ENCODE assay signal across 28 cellular contexts in genomic region chr9:103471241-103471640, GRCh38.
"Had no signal": no experiment of that assay in that cellular context is flagged by ENCODE, and none has a peak within 500 bp of the region (broad histone marks: within the 10 kb centered on the region; RNA-seq: fewer than 3 reads in every experiment).

No MANE protein-coding gene starts in this region.

- H3K27ac ChIP-seq: epithelial cell of prostate, left lung, lower lobe of right lung, neutrophil, skin epidermis, thyroid gland, upper lobe of left lung had no signal

- H3K4me3 Mint-ChIP-seq: activated CD4-positive, alpha-beta T cell treated with anti-CD3 and anti-CD28 coated beads, Interleukin-2, amount 10 ng/mL, durations not matched to agents 24 days and 14 days; activated CD8-positive, alpha-beta memory T cell treated with anti-CD3 and anti-CD28 coated beads, Interleukin-2, amount 10 ng/mL, durations not matched to agents 7 days and 5 days; activated CD8-positive, alpha-beta T cell treated with anti-CD3 and anti-CD28 coated beads, Interleukin-2, amount 10 ng/mL, durations not matched to agents 7 days and 5 days; activated naive CD4-positive, alpha-beta T cell treated with anti-CD3 and anti-CD28 coated beads, Interleukin-2, amount 50 U/mL, for 24 hours; activated naive CD8-positive, alpha-beta T cell treated with anti-CD3 and anti-CD28 coated beads, Interleukin-2, amount 50 U/mL, for 24 hours; nephron; stimulated activated memory B cell treated with anti-CD40 and anti-IgM and Interleukin-4, amounts not matched to agents 10 μg/mL and 1 μg/mL and 100 μg/mL, for 72 hours; stimulated activated naive CD8-positive, alpha-beta T cell treated with anti-CD3 and anti-CD28 coated beads, Interleukin-15, amount 100 ng/mL, for 72 hours; T-helper 17 cell had no signal

- H3K9me3 Mint-ChIP-seq: nephron had no signal

- H3K27me3 ChIP-seq: left lung, neutrophil, thyroid gland, upper lobe of left lung had no signal

- H3K27ac Mint-ChIP-seq: activated CD4-positive, alpha-beta T cell treated with anti-CD3 and anti-CD28 coated beads, Interleukin-2, amount 10 ng/mL, durations not matched to agents 24 days and 14 days; activated CD8-positive, alpha-beta memory T cell treated with anti-CD3 and anti-CD28 coated beads, Interleukin-2, amount 10 ng/mL, durations not matched to agents 7 days and 5 days; activated CD8-positive, alpha-beta T cell treated with anti-CD3 and anti-CD28 coated beads, Interleukin-2, amount 10 ng/mL, durations not matched to agents 7 days and 5 days; activated naive CD4-positive, alpha-beta T cell treated with anti-CD3 and anti-CD28 coated beads, Interleukin-2, amount 50 U/mL, for 24 hours; activated naive CD8-positive, alpha-beta T cell treated with anti-CD3 and anti-CD28 coated beads, Interleukin-2, amount 50 U/mL, for 24 hours; activated T-helper 2 cell treated with anti-CD3 and anti-CD28 coated beads, Interferon-gamma antibody, Interleukin-2, Interleukin-4, amounts not matched to agents 10 μg/mL and 5 μg/mL and 100 μg/mL, durations not matched to agents 14 hours and 24 hours and 36 hours; nephron; stimulated activated memory B cell treated with anti-CD40 and anti-IgM and Interleukin-4, amounts not matched to agents 10 μg/mL and 1 μg/mL and 100 μg/mL, for 72 hours; T-helper 17 cell had no signal

- DNase-seq: activated CD4-positive, alpha-beta T cell treated with anti-CD3 and anti-CD28 coated beads, Interleukin-2, amount 10 ng/mL, durations not matched to agents 24 days and 14 days; activated CD4-positive, CD25-positive, alpha-beta regulatory T cell treated with anti-CD3 and anti-CD28 coated beads, Interleukin-2, amount 50 U/mL, for 72 hours; activated CD8-positive, alpha-beta memory T cell treated with anti-CD3 and anti-CD28 coated beads, Interleukin-2, amount 10 ng/mL, durations not matched to agents 7 days and 5 days; activated CD8-positive, alpha-beta T cell treated with anti-CD3 and anti-CD28 coated beads, Interleukin-2, amount 10 ng/mL, durations not matched to agents 7 days and 5 days; activated naive CD8-positive, alpha-beta T cell treated with anti-CD3 and anti-CD28 coated beads, Interleukin-2, amount 50 U/mL, for 24 hours; activated T-cell treated with anti-CD3 and anti-CD28 coated beads, Interleukin-2, amount 50 U/mL, for 48 hours; amygdala; central memory CD4-positive, alpha-beta T cell; dermis blood vessel endothelial cell; effector CD4-positive, alpha-beta T cell; glutamatergic neuron; lower lobe of right lung; stimulated activated CD4-positive, alpha-beta T cell treated with anti-CD3 and anti-CD28 coated beads, Interleukin-12 subunit alpha, Interleukin-12 subunit beta, amount 100 ng/mL, for 4 hours; stimulated activated CD4-positive, alpha-beta T cell treated with anti-CD3 and anti-CD28 coated beads, Interleukin-4, amount 100 ng/mL, for 24 hours; stimulated activated CD8-positive, alpha-beta memory T cell treated with anti-CD3 and anti-CD28 coated beads, Interleukin-4, amount 100 ng/mL, for 48 hours; stimulated activated naive CD8-positive, alpha-beta T cell treated with anti-CD3 and anti-CD28 coated beads, Interleukin-15, amount 100 ng/mL, for 72 hours; T-helper 17 cell; T1000; thyroid gland; upper lobe of left lung had no signal

- H3K36me3 ChIP-seq: left lung, lower lobe of right lung, neutrophil, thyroid gland, upper lobe of left lung had no signal

- H3K27me3 Mint-ChIP-seq: activated CD4-positive, alpha-beta T cell treated with anti-CD3 and anti-CD28 coated beads, Interleukin-2, amount 10 ng/mL, durations not matched to agents 24 days and 14 days; activated CD8-positive, alpha-beta memory T cell treated with anti-CD3 and anti-CD28 coated beads, Interleukin-2, amount 10 ng/mL, durations not matched to agents 7 days and 5 days; activated naive CD4-positive, alpha-beta T cell treated with anti-CD3 and anti-CD28 coated beads, Interleukin-2, amount 50 U/mL, for 24 hours; activated naive CD8-positive, alpha-beta T cell treated with anti-CD3 and anti-CD28 coated beads, Interleukin-2, amount 50 U/mL, for 24 hours; stimulated activated memory B cell treated with anti-CD40 and anti-IgM and Interleukin-4, amounts not matched to agents 10 μg/mL and 1 μg/mL and 100 μg/mL, for 72 hours; stimulated activated naive CD8-positive, alpha-beta T cell treated with anti-CD3 and anti-CD28 coated beads, Interleukin-15, amount 100 ng/mL, for 72 hours; T-helper 17 cell had no signal

- H3K9me3 ChIP-seq: lower lobe of right lung, neutrophil, thyroid gland had no signal

- H3K4me1 ChIP-seq: left lung, lower lobe of right lung, thyroid gland, upper lobe of left lung had no signal

- H3K4me3 ChIP-seq: left lung, lower lobe of right lung, skin epidermis, thyroid gland, upper lobe of left lung had no signal

- H3K4me1 Mint-ChIP-seq: activated CD4-positive, alpha-beta T cell treated with anti-CD3 and anti-CD28 coated beads, Interleukin-2, amount 10 ng/mL, durations not matched to agents 24 days and 14 days; activated CD8-positive, alpha-beta memory T cell treated with anti-CD3 and anti-CD28 coated beads, Interleukin-2, amount 10 ng/mL, durations not matched to agents 7 days and 5 days; activated naive CD4-positive, alpha-beta T cell treated with anti-CD3 and anti-CD28 coated beads, Interleukin-2, amount 50 U/mL, for 24 hours; activated naive CD8-positive, alpha-beta T cell treated with anti-CD3 and anti-CD28 coated beads, Interleukin-2, amount 50 U/mL, for 24 hours; nephron; stimulated activated memory B cell treated with anti-CD40 and anti-IgM and Interleukin-4, amounts not matched to agents 10 μg/mL and 1 μg/mL and 100 μg/mL, for 72 hours; stimulated activated naive CD8-positive, alpha-beta T cell treated with anti-CD3 and anti-CD28 coated beads, Interleukin-15, amount 100 ng/mL, for 72 hours; T-helper 17 cell had no signal

- H3K36me3 Mint-ChIP-seq: activated CD8-positive, alpha-beta memory T cell treated with anti-CD3 and anti-CD28 coated beads, Interleukin-2, amount 10 ng/mL, durations not matched to agents 7 days and 5 days; activated naive CD4-positive, alpha-beta T cell treated with anti-CD3 and anti-CD28 coated beads, Interleukin-2, amount 50 U/mL, for 24 hours; stimulated activated memory B cell treated with anti-CD40 and anti-IgM and Interleukin-4, amounts not matched to agents 10 μg/mL and 1 μg/mL and 100 μg/mL, for 72 hours had no signal
